ENCODE assay signal across 8 cellular contexts in the genomic region with DNA sequence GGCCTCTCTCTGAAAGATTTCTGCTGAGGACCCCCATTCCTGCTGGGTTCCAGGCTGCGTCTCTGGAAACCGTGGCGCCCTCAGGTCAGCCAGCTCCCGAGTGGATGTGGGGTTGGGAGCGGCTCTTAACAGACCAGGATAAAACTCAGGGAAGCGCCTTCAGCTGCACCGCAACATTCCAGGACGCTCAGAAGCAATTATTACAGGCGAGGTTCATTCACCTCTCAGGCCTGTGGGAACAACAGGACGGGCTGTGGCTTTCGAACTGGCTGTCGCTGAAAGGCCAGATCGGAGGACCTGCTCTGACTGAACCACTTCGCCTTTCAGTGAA. TPM values are rescaled to one million over a fixed set of nuclear protein-coding genes. Genes with fewer than 3 reads are reported as not detected.
DNase-seq lines count a peak whose midpoint lies in the region; ATAC-seq and TF ChIP-seq lines count a peak whose summit lies in the region.

No MANE protein-coding gene starts in this region.

- DNase-seq in GM06990 (ENCODE audit: extremely low read depth, insufficient read length) (no peak), WERI-Rb-1 (no peak), foreskin keratinocyte (no peak), psoas muscle (no peak), GM03348 (ENCODE audit: low spot score) (no peak), GDM1 (lab: John Stamatoyannopoulos, UW) (no peak)
- no peak for DNase-seq in central memory CD4-positive, alpha-beta T cell

- H3K27ac ChIP-seq in WERI-Rb-1: peak overlapping the region; percentile 90
- peak overlapping the region; percentile 86 for H3K27ac ChIP-seq in foreskin keratinocyte
- peak overlapping the region; percentile 32 for H3K27ac ChIP-seq in psoas muscle

- 20 to 25% (median 21%) methylated on average over 14 of the region's 14 CpGs for WGBS in psoas muscle, 3 donors

- intact Hi-C loops in psoas muscle (cut with DNase I): no loop called here

- no peaks in the 10 kb centered on the region for H3K36me3 ChIP-seq in GM06990 (ENCODE audit: control insufficient read depth, insufficient read depth, low read length)
- peaks cover 3% of the 10 kb centered on the region for H3K36me3 ChIP-seq in WERI-Rb-1
- H3K36me3 ChIP-seq in psoas muscle (ENCODE audit: insufficient read depth in 1 of 2, low read depth in 1 of 2): no peaks in the 10 kb centered on the region

- H3K4me1 ChIP-seq in foreskin keratinocyte (peaks cover 19% of the 10 kb centered on the region), psoas muscle (no peaks in the 10 kb centered on the region)

- ATAC-seq in foreskin keratinocyte (peak; percentile 42), psoas muscle (no peak), GM19397 (IDR thresholded peaks at IDR 0.05; ENCODE audit: unreplicated experiment) (no peak)

- H3K27me3 ChIP-seq in GM06990 (replicated peaks; ENCODE audit: control insufficient read depth, insufficient read depth, low read length) (no peaks in the 10 kb centered on the region), WERI-Rb-1 (ENCODE audit: insufficient read depth, low read depth, severe bottlenecking) (no peaks in the 10 kb centered on the region), foreskin keratinocyte (no peaks in the 10 kb centered on the region), psoas muscle (ENCODE audit: insufficient read depth in 3 of 3, low read length in 2 of 3) (peaks cover 0 to 6% (median 0%) of the 10 kb centered on the region in 3 donors)

- TF ChIP-seq CTCF in GM06990 (IDR thresholded peaks at IDR 0.05; ENCODE audit: insufficient read depth, low read length, poor library complexity, severe bottlenecking) (no peak), WERI-Rb-1 (IDR thresholded peaks at IDR 0.05; ENCODE audit: low read depth, low read length) (no peak), foreskin keratinocyte (conservative IDR thresholded peaks at IDR 0.05) (no peak), psoas muscle (IDR thresholded peaks at IDR 0.05) (no peak)

- H3K4me3 ChIP-seq in GM06990 (replicated peaks; ENCODE audit: low read depth, low read length) (peak overlapping the region; percentile 84), WERI-Rb-1 (ENCODE audit: low read depth, low read length) (peak overlapping the region; percentile 87), psoas muscle (peak overlapping the region; percentile 72)

- no peaks in the 10 kb centered on the region for H3K9me3 ChIP-seq in WERI-Rb-1 (ENCODE audit: severe bottlenecking)
- H3K9me3 ChIP-seq in psoas muscle: no peaks in the 10 kb centered on the region

RNA-seq across cellular contexts. Expression of a gene that starts 0.4 kb away (rescaled TPM):
- 9.5 and 11.7 TPM in 2 replicates for total RNA-seq in foreskin keratinocyte
- polyA plus RNA-seq in foreskin keratinocyte: 1.0 and 1.7 TPM in 2 replicates
- 1 to 10 TPM in 2 of 4 donors, under 1 TPM in 2; 0.38 to 1.8 (median 1.3) TPM for total RNA-seq in psoas muscle
- polyA plus RNA-seq in psoas muscle: under 1 TPM; 0.26 to 0.61 (median 0.45) TPM

Comparison
In these comparisons a context has a peak if more than half of its experiments do, and no peak if none do; other contexts are left out.
1. H3K27ac ChIP-seq: peak in every context shown above with its lines; median percentile 90 in WERI-Rb-1; 86 in foreskin keratinocyte; 32 in psoas muscle.